In the genomic region with DNA sequence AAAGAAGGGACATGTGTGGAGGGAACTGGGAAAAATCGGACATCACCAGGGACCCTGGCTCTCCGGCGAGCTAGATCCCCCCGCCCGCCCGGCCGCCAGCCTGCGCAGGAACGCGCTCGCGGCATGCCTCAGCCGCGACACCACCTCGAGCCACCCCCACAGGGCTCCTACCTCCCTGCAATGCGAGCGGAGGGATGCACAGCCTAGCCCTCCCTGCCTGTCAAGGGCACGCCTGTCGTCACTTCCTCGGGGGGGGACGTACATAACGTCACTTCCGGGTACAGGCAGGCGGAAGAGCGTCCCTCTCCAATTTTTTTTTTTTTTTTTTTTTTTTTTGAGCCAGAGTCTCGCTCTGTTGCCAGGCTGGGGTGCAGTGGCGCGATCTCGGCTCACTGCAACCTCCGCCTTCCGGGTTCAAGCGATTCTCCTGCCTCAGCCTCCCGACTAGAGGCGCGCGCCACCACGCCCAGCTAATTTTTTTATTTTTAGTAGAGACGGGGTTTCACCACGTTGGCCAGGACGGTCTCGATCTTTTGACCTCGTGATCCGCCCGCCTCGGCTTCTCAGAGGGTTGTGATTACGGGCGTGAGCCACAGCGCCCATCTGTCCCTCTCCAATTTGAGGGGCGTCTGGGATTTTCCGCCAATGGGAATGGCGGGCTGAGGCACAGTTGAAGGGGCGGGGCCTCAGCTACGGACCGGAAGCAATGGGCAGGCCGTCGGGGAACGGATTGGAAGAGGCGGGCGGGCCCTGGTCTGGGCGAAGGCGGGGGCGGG, we compare ENCODE assay signal across 8 cellular contexts. TPM values are rescaled to one million over a fixed set of nuclear protein-coding genes. Genes with fewer than 3 reads are reported as not detected.
A peak's percentile ranks its signal among the peaks of the same experiment; 100 is the strongest.
DNase-seq lines count a peak whose midpoint lies in the region; ATAC-seq, FAIRE-seq and TF ChIP-seq lines count a peak whose summit lies in the region.

A gene with protein sequence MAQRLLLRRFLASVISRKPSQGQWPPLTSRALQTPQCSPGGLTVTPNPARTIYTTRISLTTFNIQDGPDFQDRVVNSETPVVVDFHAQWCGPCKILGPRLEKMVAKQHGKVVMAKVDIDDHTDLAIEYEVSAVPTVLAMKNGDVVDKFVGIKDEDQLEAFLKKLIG (minus strand): TSS at position 248 of the 776 bp plus-strand sequence. CDS start 803 bp downstream, outside the sequence.

- H3K27ac ChIP-seq in heart left ventricle: peak within 1 kb of the TSS; percentile 97 to 100 (median 99)
- peak within 1 kb of the TSS; percentile 99 for H3K27ac ChIP-seq in upper lobe of right lung

- 0 to 1% (median 1%) methylated on average over 50 to 62 of the region's 62 CpGs for WGBS in heart left ventricle, 4 donors

- peak; percentile 98 for TF ChIP-seq POLR2A in GM12891 (IDR thresholded peaks at IDR 0.05; ENCODE audit: low read depth, low read length)
- TF ChIP-seq POLR2A in heart left ventricle (IDR thresholded peaks at IDR 0.05): peak in 1 of 2 donors; percentile 69

- intact Hi-C loops in T-helper 1 cell treated with Interleukin-12 subunit alpha and Interleukin-12 subunit beta and Interleukin-4 antibody, amounts not matched to agents 30 ng/mL and 1 ng/mL, for 36 hours (cut with micrococcal nuclease): loop anchor here (1.0 to 2.0 kb wide), 8 partner anchors 26 to 325 kb away; partner anchors contain the start of genes APOL2, EIF3D and FOXRED2
- intact Hi-C loops in heart left ventricle (cut with DNase I): loop anchor here in 5 of 10 donors (10.0 kb wide), 2 partner anchors 287 to 337 kb away; no protein-coding TSS in a partner anchor
- intact Hi-C loops in posterior vena cava (cut with DNase I): loop anchor here in 1 of 2 donors (1.0 kb wide), 1 partner anchor 20 kb away; no protein-coding TSS in a partner anchor
- intact Hi-C loops in upper lobe of right lung (cut with DNase I): no loop called here

- H3K36me3 ChIP-seq in heart left ventricle (peaks cover 0 to 41% (median 37%) of the 10 kb centered on the region in 9 donors), upper lobe of right lung (peaks cover 29% of the 10 kb centered on the region)

- H3K4me1 ChIP-seq in heart left ventricle (peaks cover 0 to 28% (median 14%) of the 10 kb centered on the region in 12 donors), upper lobe of right lung (peaks cover 10% of the 10 kb centered on the region)

- peak; percentile 100 for FAIRE-seq in GM12891 (lab: Jason Lieb, UNC)

- no peak for TF ChIP-seq CTCF in heart left ventricle (IDR thresholded peaks at IDR 0.05)
- TF ChIP-seq CTCF in upper lobe of right lung (IDR thresholded peaks at IDR 0.05): no peak

- no peaks in the 10 kb centered on the region for H3K27me3 ChIP-seq in heart left ventricle
- H3K27me3 ChIP-seq in upper lobe of right lung: no peaks in the 10 kb centered on the region

- ATAC-seq in HG02852 (IDR thresholded peaks at IDR 0.05; ENCODE audit: unreplicated experiment) (peak; percentile 84), heart left ventricle (peak; percentile 95 to 98 (median 96)), upper lobe of right lung (peak; percentile 96)

- H3K9me3 ChIP-seq in heart left ventricle: no peaks in the 10 kb centered on the region
- H3K9me3 ChIP-seq in upper lobe of right lung: no peaks in the 10 kb centered on the region

- peak; percentile 99 for DNase-seq in GM12891 (ENCODE audit: insufficient read length, low spot score)
- peak; percentile 86 for DNase-seq in NCI-H146 treated with DMSO at 0.1 percent for 48 hours (lab: John Stamatoyannopoulos, UW; ENCODE audit: unreplicated experiment)
- peak; percentile 94 for DNase-seq in amniotic epithelial cell (ENCODE audit: low read depth)
- DNase-seq in heart left ventricle: peak; percentile 97 to 99 (median 98)
- peak; percentile 99 for DNase-seq in posterior vena cava (ENCODE audit: low spot score)
- DNase-seq in upper lobe of right lung: peak; percentile 98

- H3K4me3 ChIP-seq in heart left ventricle (peak within 1 kb of the TSS; percentile 32 to 89 (median 76)), upper lobe of right lung (peak within 1 kb of the TSS; percentile 87)

TF ChIP-seq in GM12891, 5 proteins besides CTCF, POLR2A, EP300 and RAD21:
- TF ChIP-seq PAX5 (IDR thresholded peaks at IDR 0.05; ENCODE audit: insufficient read depth, low read length, severe bottlenecking) (no peak), POLR2AphosphoS5 (IDR thresholded peaks at IDR 0.05; ENCODE audit: low read depth, low read length) (peak; percentile 98), POU2F2 (IDR thresholded peaks at IDR 0.05; ENCODE audit: low read depth, low read length) (peak; percentile 84), SPI1 (IDR thresholded peaks at IDR 0.05; ENCODE audit: low read depth, low read length) (peak; percentile 60), TAF1 (IDR thresholded peaks at IDR 0.05; ENCODE audit: low read depth, low read length) (peak; percentile 92)
TF ChIP-seq in GM12891: peak in this region for 4.

RNA-seq across cellular contexts. Expression of the gene that starts here (rescaled TPM):
- 146 TPM for polyA plus RNA-seq in GM12891 (2012; ENCODE audit: low read depth, missing spikeins)
- 67.3 and 67.6 TPM in 2 replicates for total RNA-seq in T-helper 1 cell treated with Interleukin-12 subunit alpha and Interleukin-12 subunit beta and Interleukin-4 antibody, amounts not matched to agents 30 ng/mL and 1 ng/mL, for 36 hours
- total RNA-seq in heart left ventricle (100 to 1,000 TPM in 6 of 9 donors, 10 to 100 TPM in 3; 87.9 to 128 (median 113) TPM), posterior vena cava (10 to 100 TPM; 38.7 to 50.1 TPM), upper lobe of right lung (54.2 TPM)
- polyA plus RNA-seq in heart left ventricle: 100 to 1,000 TPM in 1 of 2 donors, 10 to 100 TPM in 1; 99.9 to 160 TPM

Comparison
In these comparisons a context has a peak if more than half of its experiments do, and no peak if none do; other contexts are left out.
1. Peak in every context shown above with its lines: DNase-seq, ATAC-seq, H3K4me3 ChIP-seq and H3K27ac ChIP-seq.